ENCODE assay signal across 14 cellular contexts in genomic region chr10:126777726-126778125, GRCh38.
DNase-seq lines count a peak whose midpoint lies in the region; FAIRE-seq and TF ChIP-seq lines count a peak whose summit lies in the region.
"Had no signal": no experiment of that assay in that cellular context is flagged by ENCODE, and none has a peak within 500 bp of the region (broad histone marks: within the 10 kb centered on the region; RNA-seq: fewer than 3 reads in every experiment).

No MANE protein-coding gene starts in this region.

- no peak overlapping the region for H4K8ac ChIP-seq in H1 (ENCODE audit: extremely low read depth, insufficient read depth, low read length)

- H3K79me1 ChIP-seq in H1 (ENCODE audit: low read depth, low read length): no peaks in the 10 kb centered on the region

- H3K79me2 ChIP-seq in H1 (ENCODE audit: control insufficient read depth in 1 of 2, insufficient read depth in 2 of 2, low read length in 2 of 2): no peaks in the 10 kb centered on the region
- H3K79me2 ChIP-seq in neural progenitor cell (ENCODE audit: low read depth): no peaks in the 10 kb centered on the region

- H3K27me3 Mint-ChIP-seq in neural progenitor cell (ENCODE audit: insufficient read depth, low read depth): no peaks in the 10 kb centered on the region
- no peaks in the 10 kb centered on the region for H3K27me3 Mint-ChIP-seq in activated T-helper 1 cell treated with anti-CD3 and anti-CD28 coated beads, Interleukin-12 subunit alpha, Interleukin-12 subunit beta, Interleukin-2, Interleukin-4 antibody, amounts not matched to agents 30 ng/mL and 10 ng/mL and 1 ng/mL, durations not matched to agents 14 hours and 24 hours and 36 hours (ENCODE audit: insufficient read depth)
- H3K27me3 Mint-ChIP-seq: B cell had no signal

- H2BK5ac ChIP-seq in H1 (ENCODE audit: low read depth, low read length): no peak overlapping the region

- no peak overlapping the region for H3K56ac ChIP-seq in H1 (replicated peaks; ENCODE audit: insufficient read length, low read depth, low read length)

- H3K27ac ChIP-seq in H1 (ENCODE audit: low read depth, low read length) (no peak overlapping the region), neural progenitor cell (no peak overlapping the region), uterus (no peak overlapping the region), suprapubic skin (no peak overlapping the region)
- H3K27ac ChIP-seq: BLaER1 treated with 17β-estradiol and CSF1 and Interleukin-3, amounts not matched to agents 10 nM and 100 nM had no signal

- DNase-seq in H7 (peak; percentile 11), H1 (ENCODE audit: low read depth in 1 of 2, low spot score in 2 of 2) (no peak), neural progenitor cell (ENCODE audit: low spot score) (peak; percentile 33), uterus (no peak), suprapubic skin (ENCODE audit: low spot score in 2 of 2) (no peak)
- DNase-seq in activated T-helper 1 cell treated with anti-CD3 and anti-CD28 coated beads, Interleukin-12 subunit alpha, Interleukin-12 subunit beta, Interleukin-2, Interleukin-4 antibody, amounts not matched to agents 30 ng/mL and 10 ng/mL and 1 ng/mL, durations not matched to agents 14 hours and 24 hours and 36 hours (ENCODE audit: low spot score): no peak
- DNase-seq: Calu3; CD8-positive, alpha-beta T cell; DMS79 treated with DMSO at 0.1 percent for 48 hours had no signal

- H3K4me3 ChIP-seq in H7 (ENCODE audit: insufficient read depth, low read depth, low read length) (no peak overlapping the region), H1 (ENCODE audit: extremely low read depth in 1 of 4, insufficient read depth in 2 of 4, low read depth in 3 of 4, low read length in 4 of 4) (0 out of 8 replicates have a peak overlapping the region, but pooled peaks of 1 of the 4 experiments have one; percentile 0), neural progenitor cell (no peak overlapping the region), uterus (no peak overlapping the region), suprapubic skin (no peak overlapping the region)
- H3K4me3 ChIP-seq: BLaER1 treated with 17β-estradiol and CSF1 and Interleukin-3, amounts not matched to agents 10 nM and 100 nM; GM12878 had no signal

- POLR2A ChIA-PET in H1 (lab: Charles Lee; ENCODE audit: partially characterized antibody): no interaction called here

- no peak overlapping the region for H4K5ac ChIP-seq in H1 (ENCODE audit: insufficient read length, low read depth, low read length)

- CTCF ChIA-PET in H1 (lab: Charles Lee; ENCODE audit: partially characterized antibody): no interaction called here

- TF ChIP-seq CTCF in H1 (IDR thresholded peaks at IDR 0.05; ENCODE audit: control extremely low read depth in 1 of 3, insufficient read depth in 1 of 3, low read depth in 1 of 3, low read length in 3 of 3): no peak
- TF ChIP-seq CTCF in neural progenitor cell (IDR thresholded peaks at IDR 0.05): no peak
- TF ChIP-seq CTCF in uterus (IDR thresholded peaks at IDR 0.05): no peak
- no peak for TF ChIP-seq CTCF in suprapubic skin (IDR thresholded peaks at IDR 0.05)

- H3K4ac ChIP-seq in H1 (replicated peaks; ENCODE audit: insufficient read length, low read depth, low read length): no peak overlapping the region

- H3K4me2 ChIP-seq in H1 (ENCODE audit: insufficient read depth in 1 of 2, low read depth in 2 of 2, low read length in 2 of 2): peak overlapping the region; percentile 16 to 17; a peak in 2 of 4 replicates
- H3K4me2 ChIP-seq in neural progenitor cell: peak overlapping the region; percentile 14
- H3K4me2 ChIP-seq: BLaER1 treated with 17β-estradiol and CSF1 and Interleukin-3, amounts not matched to agents 10 nM and 100 nM had no signal

- no peak overlapping the region for H3K4me3 Mint-ChIP-seq in neural progenitor cell
- H3K4me3 Mint-ChIP-seq in activated T-helper 1 cell treated with anti-CD3 and anti-CD28 coated beads, Interleukin-12 subunit alpha, Interleukin-12 subunit beta, Interleukin-2, Interleukin-4 antibody, amounts not matched to agents 30 ng/mL and 10 ng/mL and 1 ng/mL, durations not matched to agents 14 hours and 24 hours and 36 hours: no peak overlapping the region
- H3K4me3 Mint-ChIP-seq: B cell; CD8-positive, alpha-beta T cell had no signal

- no peak overlapping the region for H3K18ac ChIP-seq in H1 (ENCODE audit: extremely low read depth, low read length)

- no peak overlapping the region for H4K91ac ChIP-seq in H1 (replicated peaks; ENCODE audit: insufficient read length, low read length)

- no peaks in the 10 kb centered on the region for H3K9me3 ChIP-seq in H1 (ENCODE audit: insufficient read depth in 2 of 2, low read depth in 1 of 2, low read length in 1 of 2)
- H3K9me3 ChIP-seq in neural progenitor cell (ENCODE audit: low read depth): no peaks in the 10 kb centered on the region
- no peaks in the 10 kb centered on the region for H3K9me3 ChIP-seq in uterus
- H3K9me3 ChIP-seq in suprapubic skin: no peaks in the 10 kb centered on the region
- H3K9me3 ChIP-seq: BLaER1 treated with 17β-estradiol and CSF1 and Interleukin-3, amounts not matched to agents 10 nM and 100 nM had no signal

- no peak overlapping the region for H2BK120ac ChIP-seq in H1 (replicated peaks; ENCODE audit: low read depth, low read length)

- H3K36me3 ChIP-seq in H7 (replicated peaks; ENCODE audit: control insufficient read depth, insufficient read depth, low read length) (no peaks in the 10 kb centered on the region), H1 (ENCODE audit: control insufficient read depth in 2 of 4, insufficient read depth in 4 of 4, low read length in 3 of 4) (no peaks in the 10 kb centered on the region), neural progenitor cell (no peaks in the 10 kb centered on the region), uterus (no peaks in the 10 kb centered on the region), suprapubic skin (no peaks in the 10 kb centered on the region)
- H3K36me3 ChIP-seq: BLaER1 treated with 17β-estradiol and CSF1 and Interleukin-3, amounts not matched to agents 10 nM and 100 nM had no signal

- 65% methylated on average over 10 of the region's 10 CpGs; no CpG with 5 or more reads in 1 of the 2 experiments for WGBS in H1 (ENCODE audit: extremely low coverage in 1 of 2, insufficient coverage in 1 of 2, insufficient read length in 1 of 2, insufficient replicate concordance in 2 of 2, low coverage in 1 of 2, low lambda C conversion rate in 2 of 2, missing lambda C conversion rate in 1 of 2), 2 experiments
- WGBS in suprapubic skin: 65% methylated on average over 7 of the region's 10 CpGs

- no peaks in the 10 kb centered on the region for H3K36me3 Mint-ChIP-seq in neural progenitor cell
- no peaks in the 10 kb centered on the region for H3K36me3 Mint-ChIP-seq in activated T-helper 1 cell treated with anti-CD3 and anti-CD28 coated beads, Interleukin-12 subunit alpha, Interleukin-12 subunit beta, Interleukin-2, Interleukin-4 antibody, amounts not matched to agents 30 ng/mL and 10 ng/mL and 1 ng/mL, durations not matched to agents 14 hours and 24 hours and 36 hours (ENCODE audit: low read depth)
- H3K36me3 Mint-ChIP-seq: CD8-positive, alpha-beta T cell had no signal

- no peaks in the 10 kb centered on the region for H4K20me1 ChIP-seq in H1 (replicated peaks in 1 of 2; ENCODE audit: control insufficient read depth in 1 of 2, insufficient read depth in 2 of 2, low read length in 2 of 2)
- H4K20me1 ChIP-seq in neural progenitor cell (ENCODE audit: low read depth): no peaks in the 10 kb centered on the region
- H4K20me1 ChIP-seq: BLaER1 treated with 17β-estradiol and CSF1 and Interleukin-3, amounts not matched to agents 10 nM and 100 nM had no signal

- H2AFZ ChIP-seq in H1 (ENCODE audit: low read length) (peak overlapping the region; percentile 48), neural progenitor cell (replicated peaks) (no peak overlapping the region)

- no peaks in the 10 kb centered on the region for H3K27me3 ChIP-seq in H7 (ENCODE audit: control insufficient read depth, insufficient read depth, low read length)
- no peaks in the 10 kb centered on the region; a peak in 1 of 7 replicates for H3K27me3 ChIP-seq in H1 (replicated peaks in 1 of 4; ENCODE audit: control insufficient read depth in 3 of 4, extremely low read depth in 1 of 4, insufficient read depth in 3 of 4, low read length in 3 of 4)
- no peaks in the 10 kb centered on the region for H3K27me3 ChIP-seq in neural progenitor cell
- H3K27me3 ChIP-seq in uterus: no peaks in the 10 kb centered on the region
- no peaks in the 10 kb centered on the region for H3K27me3 ChIP-seq in suprapubic skin
- H3K27me3 ChIP-seq: BLaER1 treated with 17β-estradiol and CSF1 and Interleukin-3, amounts not matched to agents 10 nM and 100 nM had no signal

- no peak overlapping the region for H2BK15ac ChIP-seq in H1 (ENCODE audit: low read length)

- no peak overlapping the region for H2BK20ac ChIP-seq in H1 (ENCODE audit: low read length)

- no peaks in the 10 kb centered on the region for H3K9me3 Mint-ChIP-seq in neural progenitor cell
- no peaks in the 10 kb centered on the region for H3K9me3 Mint-ChIP-seq in activated T-helper 1 cell treated with anti-CD3 and anti-CD28 coated beads, Interleukin-12 subunit alpha, Interleukin-12 subunit beta, Interleukin-2, Interleukin-4 antibody, amounts not matched to agents 30 ng/mL and 10 ng/mL and 1 ng/mL, durations not matched to agents 14 hours and 24 hours and 36 hours
- H3K9me3 Mint-ChIP-seq: CD8-positive, alpha-beta T cell had no signal

- TF ChIP-seq EP300 in H1 (IDR thresholded peaks at IDR 0.05; ENCODE audit: borderline replicate concordance in 1 of 2, low read depth in 2 of 2, low read length in 2 of 2) (no peak), suprapubic skin (IDR thresholded peaks at IDR 0.05) (no peak)

- H3K23me2 ChIP-seq in H1 (ENCODE audit: low read depth, low read length): no peaks in the 10 kb centered on the region

- H2AK5ac ChIP-seq in H1 (ENCODE audit: low read depth, low read length): no peak overlapping the region

- H3K27ac Mint-ChIP-seq in neural progenitor cell: no peak overlapping the region
- H3K27ac Mint-ChIP-seq in activated T-helper 1 cell treated with anti-CD3 and anti-CD28 coated beads, Interleukin-12 subunit alpha, Interleukin-12 subunit beta, Interleukin-2, Interleukin-4 antibody, amounts not matched to agents 30 ng/mL and 10 ng/mL and 1 ng/mL, durations not matched to agents 14 hours and 24 hours and 36 hours: no peak overlapping the region
- H3K27ac Mint-ChIP-seq: B cell; CD8-positive, alpha-beta T cell had no signal

- H3K4me1 ChIP-seq in H1 (replicated peaks in 1 of 4; ENCODE audit: control insufficient read depth in 3 of 4, insufficient read depth in 4 of 4, low read length in 3 of 4) (peaks cover 0 to 6% (median 0%) of the 10 kb centered on the region in 4 experiments; a peak in 1 of 7 replicates), neural progenitor cell (peaks cover 8% of the 10 kb centered on the region), uterus (no peaks in the 10 kb centered on the region), suprapubic skin (no peaks in the 10 kb centered on the region)
- H3K4me1 ChIP-seq: BLaER1 treated with 17β-estradiol and CSF1 and Interleukin-3, amounts not matched to agents 10 nM and 100 nM had no signal

- H3K23ac ChIP-seq in H1 (ENCODE audit: insufficient read length): no peak overlapping the region

- no peak for FAIRE-seq in H1 (lab: Jason Lieb, UNC)
- FAIRE-seq: GM12878, GM19239, H54 had no signal

- no peaks in the 10 kb centered on the region for H3K4me1 Mint-ChIP-seq in neural progenitor cell
- H3K4me1 Mint-ChIP-seq in activated T-helper 1 cell treated with anti-CD3 and anti-CD28 coated beads, Interleukin-12 subunit alpha, Interleukin-12 subunit beta, Interleukin-2, Interleukin-4 antibody, amounts not matched to agents 30 ng/mL and 10 ng/mL and 1 ng/mL, durations not matched to agents 14 hours and 24 hours and 36 hours (ENCODE audit: low read depth): no peaks in the 10 kb centered on the region
- H3K4me1 Mint-ChIP-seq: B cell had no signal

- 0 out of 2 replicates have a peak overlapping the region, but pooled peaks have one; percentile 42 for H2BK12ac ChIP-seq in H1 (ENCODE audit: low read depth, low read length)

- H3K9ac ChIP-seq in H1 (replicated peaks in 1 of 4; ENCODE audit: extremely low read depth in 1 of 4, low read depth in 3 of 4, low read length in 3 of 4): no peak overlapping the region
- H3K9ac ChIP-seq in neural progenitor cell: no peak overlapping the region
- H3K9ac ChIP-seq: BLaER1 treated with 17β-estradiol and CSF1 and Interleukin-3, amounts not matched to agents 10 nM and 100 nM had no signal

- intact Hi-C loops in uterus (cut with DNase I; ENCODE audit: low total_unique reads): no loop called here
- intact Hi-C loops in activated T-helper 1 cell treated with anti-CD3 and anti-CD28 coated beads, Interleukin-12 subunit alpha, Interleukin-12 subunit beta, Interleukin-2, Interleukin-4 antibody, amounts not matched to agents 30 ng/mL and 10 ng/mL and 1 ng/mL, durations not matched to agents 14 hours and 24 hours and 36 hours (cut with micrococcal nuclease): no loop called here

- H3K14ac ChIP-seq in H1 (ENCODE audit: insufficient read length): no peak overlapping the region

- TF ChIP-seq POLR2A in H1 (IDR thresholded peaks at IDR 0.05; ENCODE audit: control extremely low read depth in 1 of 2, low read depth in 2 of 2, low read length in 2 of 2) (no peak), uterus (IDR thresholded peaks at IDR 0.05) (no peak), suprapubic skin (IDR thresholded peaks at IDR 0.05) (no peak)

- no peaks in the 10 kb centered on the region for H3F3A ChIP-seq in neural progenitor cell (ENCODE audit: low read depth)

- no peak for TF ChIP-seq RAD21 in H1 (IDR thresholded peaks at IDR 0.05 in 1 of 2, conservative IDR thresholded peaks at IDR 0.05 in 1 of 2; ENCODE audit: low read depth in 2 of 2, low read length in 2 of 2)

Comparison
In these comparisons a context has a peak if more than half of its experiments do, and no peak if none do; other contexts are left out.
1. DNase-seq: peak in H7 (single experiment) and neural progenitor cell (single experiment); none in H1 (0 of 2), uterus (0 of 2), suprapubic skin (0 of 2) and activated T-helper 1 cell treated with anti-CD3 and anti-CD28 coated beads, Interleukin-12 subunit alpha, Interleukin-12 subunit beta, Interleukin-2, Interleukin-4 antibody, amounts not matched to agents 30 ng/mL and 10 ng/mL and 1 ng/mL, durations not matched to agents 14 hours and 24 hours and 36 hours (single experiment).